8 cellular contexts compared by ENCODE assay signal in genomic region chr15:70196314-70197291, GRCh38.
A peak's percentile ranks its signal among the peaks of the same experiment; 100 is the strongest.
DNase-seq lines count a peak whose midpoint lies in the region; ATAC-seq, FAIRE-seq and TF ChIP-seq lines count a peak whose summit lies in the region.

No MANE protein-coding gene starts in this region.

- POLR2A ChIA-PET in Panc1 (lab: Charles Lee): interaction anchor here (0.6 kb wide), 1 partner anchor 117 kb away, joined by 3 read pairs; no protein-coding TSS in a partner anchor
- POLR2A ChIA-PET in K562 (lab: Yijun Ruan, JAX): interaction anchor here (0.6 kb wide), 1 partner anchor 572 kb away, joined by 3 read pairs; no protein-coding TSS in a partner anchor

- no peak for TF ChIP-seq EP300 in K562 (IDR thresholded peaks at IDR 0.05; ENCODE audit: low read length)
- no peak for TF ChIP-seq EP300 in suprapubic skin (IDR thresholded peaks at IDR 0.05)

- no peaks in the 10 kb centered on the region for H3K27me3 ChIP-seq in Panc1 (ENCODE audit: control insufficient read depth, insufficient read depth, low read length)
- peaks cover 39 to 81% of the 10 kb centered on the region in 2 experiments for H3K27me3 ChIP-seq in K562 (ENCODE audit: control insufficient read depth in 2 of 2, insufficient read depth in 2 of 2, low read length in 2 of 2)
- no peaks in the 10 kb centered on the region for H3K27me3 ChIP-seq in lung (ENCODE audit: control insufficient read depth, insufficient read depth)
- H3K27me3 ChIP-seq in suprapubic skin: no peaks in the 10 kb centered on the region
- H3K27me3 ChIP-seq in dorsolateral prefrontal cortex: peaks cover 0 to 2% (median 0%) of the 10 kb centered on the region in 45 donors

- H3K79me2 ChIP-seq in K562 (ENCODE audit: control insufficient read depth, insufficient read depth, low read length): no peaks in the 10 kb centered on the region

- H3K4me1 ChIP-seq in Panc1 (ENCODE audit: control insufficient read depth, insufficient read depth, low read length) (peaks cover 28% of the 10 kb centered on the region), K562 (replicated peaks in 1 of 2; ENCODE audit: control insufficient read depth in 2 of 2, insufficient read depth in 2 of 2, low read length in 2 of 2) (peaks cover 6 to 14% of the 10 kb centered on the region in 2 experiments), lung (ENCODE audit: control insufficient read depth in 2 of 2, insufficient read depth in 2 of 2, low read length in 2 of 2) (peaks cover 0 to 1% of the 10 kb centered on the region in 2 donors), suprapubic skin (peaks cover 72% of the 10 kb centered on the region)

- FAIRE-seq in K562 (lab: Jason Lieb, UNC): no peak

- no peak overlapping the region for H2AFZ ChIP-seq in K562 (ENCODE audit: low read depth, low read length)

- H3K4me2 ChIP-seq in K562 (ENCODE audit: insufficient read depth, low read length): no peak overlapping the region

- CTCF ChIA-PET in Panc1 (lab: Charles Lee) (no interaction called here), K562 (lab: Yijun Ruan, JAX; ENCODE audit: low intra/inter-chr PET ratio) (no interaction called here)

- no peak for TF ChIP-seq CTCF in Panc1 (IDR thresholded peaks at IDR 0.05)
- no peak for TF ChIP-seq CTCF in K562 (IDR thresholded peaks at IDR 0.05 in 2 of 3, conservative IDR thresholded peaks at IDR 0.05 in 1 of 3; ENCODE audit: insufficient read depth in 2 of 3, low read depth in 1 of 3, low read length in 3 of 3)
- no peak for TF ChIP-seq CTCF in lung (IDR thresholded peaks at IDR 0.05; ENCODE audit: control extremely low read depth, extremely low read depth)
- no peak for TF ChIP-seq CTCF in suprapubic skin (IDR thresholded peaks at IDR 0.05)
- no peak for TF ChIP-seq CTCF in dorsolateral prefrontal cortex (IDR thresholded peaks at IDR 0.05 in 54 of 56, conservative IDR thresholded peaks at IDR 0.05 in 2 of 56; ENCODE audit: low read depth in 1 of 56, partially characterized antibody in 56 of 56)

- no TSS peak for BruUV-seq in Panc1 (replicated peaks; lab: Mats Ljungman, UMichigan)
- no TSS peak for BruUV-seq in K562 (replicated peaks; lab: Mats Ljungman, UMichigan)

- H3K9me1 ChIP-seq in K562 (ENCODE audit: control insufficient read depth, insufficient read depth, low read length): no peaks in the 10 kb centered on the region

- H4K20me1 ChIP-seq in K562 (replicated peaks; ENCODE audit: control insufficient read depth, insufficient read depth, low read length): peaks cover 9% of the 10 kb centered on the region; the same call in 1 of the 2 replicates

- H3K4me3 ChIP-seq in Panc1 (ENCODE audit: low read depth in 2 of 2, low read length in 2 of 2) (no peak overlapping the region), K562 (no peak overlapping the region), lung (no peak overlapping the region), suprapubic skin (no peak overlapping the region), dorsolateral prefrontal cortex (no peak overlapping the region)

- TF ChIP-seq POLR2A in K562 (conservative IDR thresholded peaks at IDR 0.05) (no peak), suprapubic skin (IDR thresholded peaks at IDR 0.05) (no peak)

- H3K27ac ChIP-seq in Panc1 (ENCODE audit: low read length): peak overlapping the region; percentile 85
- no peak overlapping the region for H3K27ac ChIP-seq in K562 (ENCODE audit: extremely low read depth, low read depth, low read length)
- H3K27ac ChIP-seq in lung (ENCODE audit: low read depth in 1 of 2, low read length in 1 of 2): no peak overlapping the region
- peak overlapping the region; percentile 67 for H3K27ac ChIP-seq in suprapubic skin
- H3K27ac ChIP-seq in dorsolateral prefrontal cortex: peak overlapping the region in 5 of 59 donors; percentile 4 to 74 (median 37)

- no peaks in the 10 kb centered on the region for H3K9me3 ChIP-seq in Panc1 (ENCODE audit: control insufficient read depth, insufficient read depth, low read depth, low read length)
- no peaks in the 10 kb centered on the region for H3K9me3 ChIP-seq in K562 (replicated peaks; ENCODE audit: control insufficient read depth, insufficient read depth, low read depth, low read length)
- H3K9me3 ChIP-seq in lung (ENCODE audit: control insufficient read depth in 2 of 2, insufficient read depth in 1 of 2, low read length in 1 of 2): no peaks in the 10 kb centered on the region
- no peaks in the 10 kb centered on the region for H3K9me3 ChIP-seq in suprapubic skin

- no peak overlapping the region for H3K9ac ChIP-seq in K562 (ENCODE audit: insufficient read depth in 1 of 2, low read depth in 2 of 2, low read length in 2 of 2)

- no peak for TF ChIP-seq RAD21 in K562 (CRISPR knock-in tag; conservative IDR thresholded peaks at IDR 0.05 in 1 of 2, IDR thresholded peaks at IDR 0.05 in 1 of 2)

- H3K36me3 ChIP-seq in Panc1 (ENCODE audit: control insufficient read depth, insufficient read depth, low read length) (no peaks in the 10 kb centered on the region), K562 (ENCODE audit: control insufficient read depth, insufficient read depth, low read length) (no peaks in the 10 kb centered on the region), lung (ENCODE audit: control insufficient read depth in 2 of 2, insufficient read depth in 2 of 2, low read length in 2 of 2) (no peaks in the 10 kb centered on the region), suprapubic skin (no peaks in the 10 kb centered on the region)

- DNase-seq in Caki2 (ENCODE audit: low read depth): peak; percentile 50
- no peak for DNase-seq in Panc1 (ENCODE audit: low read depth, low spot score)
- DNase-seq in K562 (ENCODE audit: extremely low read depth in 1 of 4, low spot score in 3 of 4): no peak
- DNase-seq in lung (ENCODE audit: low spot score): peak; percentile 49
- peak in 1 of 2 donors; percentile 85 for DNase-seq in suprapubic skin (ENCODE audit: low spot score in 2 of 2)
- no peak for DNase-seq in dorsolateral prefrontal cortex

- peak; percentile 86 for ATAC-seq in GM19463 (IDR thresholded peaks at IDR 0.05; ENCODE audit: unreplicated experiment)
- peak; percentile 87 for ATAC-seq in HG03565 (IDR thresholded peaks at IDR 0.05; ENCODE audit: unreplicated experiment)
- ATAC-seq in Panc1: peak; percentile 68
- peak; percentile 53 for ATAC-seq in K562
- peak; percentile 28 for ATAC-seq in lung (ENCODE audit: insufficient read depth, low FRiP score)

- in situ Hi-C loops in Caki2 (cut with HindIII; ENCODE audit: low pct_unique_long_range_greater_than_20kb, low sequenced_read_pairs) (no loop called here), Panc1 (cut with HindIII; ENCODE audit: low pct_unique_long_range_greater_than_20kb, low sequenced_read_pairs) (no loop called here), K562 (cut with MboI) (no loop called here)

- 7% methylated on average over 16 of the region's 21 CpGs for WGBS in K562 (ENCODE audit: insufficient coverage, low coverage, missing lambda C conversion rate)
- 58 to 70% methylated on average over 21 of the region's 21 CpGs for WGBS in lung, 2 donors
- WGBS in suprapubic skin: 40% methylated on average over 20 of the region's 21 CpGs

- intact Hi-C loops in Panc1 (cut with micrococcal nuclease; ENCODE audit: unreplicated experiment) (no loop called here), K562 (cut with micrococcal nuclease) (no loop called here), dorsolateral prefrontal cortex (cut with DNase I) (no loop called here)

TF ChIP-seq in K562, 482 proteins besides CTCF, POLR2A, EP300 and RAD21:
- TF ChIP-seq CREM (IDR thresholded peaks at IDR 0.05; ENCODE audit: low read depth) (peak; percentile 33; the same call in 1 of the 2 replicates), RBM25 (IDR thresholded peaks at IDR 0.05; ENCODE audit: low read depth, low read length, severe bottlenecking) (no peak), ATF1 (CRISPR knock-in tag; IDR thresholded peaks at IDR 0.05) (no peak), ATF1 (tag; IDR thresholded peaks at IDR 0.05) (peak; percentile 57; the same call in 1 of the 2 replicates), E2F3 (CRISPR knock-in tag; IDR thresholded peaks at IDR 0.05) (no peak), NRF1 (conservative IDR thresholded peaks at IDR 0.05 in 1 of 2, IDR thresholded peaks at IDR 0.05 in 1 of 2) (peak; percentile 29 to 30; a peak in 3 of 4 replicates)

Comparison
In these comparisons a context has a peak if more than half of its experiments do, and no peak if none do; other contexts are left out.
1. DNase-seq: peak in Caki2 (single experiment) and lung (single experiment); none in Panc1 (single experiment), K562 (0 of 4) and dorsolateral prefrontal cortex (0 of 10).
2. ATAC-seq: peak in every context shown above with its lines; median percentile 87 in HG03565; 86 in GM19463; 68 in Panc1; 53 in K562; 28 in lung.
3. H3K27ac ChIP-seq: peak in Panc1 (single experiment) and suprapubic skin (single experiment); none in K562 (single experiment) and lung (0 of 2).